ENCODE assay signal across 8 cellular contexts in the genomic region with DNA sequence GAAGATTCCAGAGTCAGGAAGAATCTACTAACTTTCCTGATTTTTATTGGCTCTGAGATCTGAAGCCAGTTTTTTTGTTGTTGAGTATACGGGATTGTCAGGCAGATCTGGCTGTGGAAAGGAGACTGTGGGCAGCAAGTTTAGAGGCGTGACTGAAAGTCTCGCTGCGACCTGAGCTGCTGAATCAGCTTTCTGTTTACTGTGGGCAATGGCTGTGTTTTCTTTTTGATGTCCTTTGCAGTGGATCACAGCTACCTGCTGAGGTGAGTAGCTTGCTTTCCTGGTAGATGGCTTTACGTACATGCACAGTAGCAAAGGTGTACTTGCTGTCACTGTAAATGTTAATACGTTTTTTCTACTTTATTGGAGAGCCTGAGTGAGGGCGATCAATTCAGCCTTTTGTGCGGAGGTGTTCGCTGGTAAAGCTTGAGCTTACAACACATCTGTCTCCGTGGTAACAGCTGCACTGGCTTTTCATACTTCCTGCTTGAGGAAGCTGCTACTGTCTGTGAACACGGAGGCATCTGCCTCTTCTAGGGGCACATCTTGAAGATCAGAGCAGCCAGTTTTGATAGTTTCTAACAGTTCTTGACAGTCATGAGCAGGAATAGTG.
A peak's percentile ranks its signal among the peaks of the same experiment; 100 is the strongest.
DNase-seq lines count a peak whose midpoint lies in the region.
"Not testable (repeated sequence)": the region's sequence is repeated elsewhere in the genome, so short reads cannot be mapped to it uniquely, and the experiment has no call there.

No MANE protein-coding gene starts in this region.

- peak; percentile 87 for DNase-seq in Jurkat, Clone E6-1 (ENCODE audit: low read depth, low spot score)
- DNase-seq in T follicular helper cell (ENCODE audit: low read depth) (peak; percentile 42), inferior parietal cortex (ENCODE audit: extremely low spot score) (peak; percentile 1), pons (ENCODE audit: low spot score) (peak; percentile 1)
- peak; percentile 43 for DNase-seq in activated T-cell treated with anti-CD3 and anti-CD28 coated beads, Interleukin-2, amount 50 U/mL, for 24 hours
- peak; percentile 71 for DNase-seq in central memory CD4-positive, alpha-beta T cell
- peak; percentile 6 to 15 for DNase-seq in stimulated activated CD8-positive, alpha-beta memory T cell treated with anti-CD3 and anti-CD28 coated beads, Interleukin-7, amount 100 ng/mL, for 1 hour (ENCODE audit: low read depth in 2 of 2)

- H3K27ac Mint-ChIP-seq in activated T-cell treated with anti-CD3 and anti-CD28 coated beads, Interleukin-2, amount 50 U/mL, for 24 hours, result peak overlapping the region; percentile 89

- H3K27ac ChIP-seq in BLaER1, result not testable (repeated sequence)

- H3K4me1 ChIP-seq in BLaER1, result peaks cover 17% of the 10 kb centered on the region

- H3K36me3 ChIP-seq in BLaER1, result not testable (repeated sequence)

- H3K4me1 Mint-ChIP-seq in activated T-cell treated with anti-CD3 and anti-CD28 coated beads, Interleukin-2, amount 50 U/mL, for 24 hours (ENCODE audit: low read depth), result peaks cover 25% of the 10 kb centered on the region

- not testable (repeated sequence) for H3K9ac ChIP-seq in BLaER1

- not testable (repeated sequence) for H3K4me3 ChIP-seq in BLaER1
- H3K4me3 ChIP-seq in Jurkat, Clone E6-1 (ENCODE audit: low read length), result peak overlapping the region; percentile 53

- H3K4me3 Mint-ChIP-seq in activated T-cell treated with anti-CD3 and anti-CD28 coated beads, Interleukin-2, amount 50 U/mL, for 24 hours, result peak overlapping the region; percentile 73

- H3K36me3 Mint-ChIP-seq in activated T-cell treated with anti-CD3 and anti-CD28 coated beads, Interleukin-2, amount 50 U/mL, for 24 hours (ENCODE audit: low read depth), result not testable (repeated sequence)

- H3K27me3 ChIP-seq in BLaER1, result not testable (repeated sequence)

- H3K27me3 Mint-ChIP-seq in activated T-cell treated with anti-CD3 and anti-CD28 coated beads, Interleukin-2, amount 50 U/mL, for 24 hours, result not testable (repeated sequence)

- not testable (repeated sequence) for H3K9me3 ChIP-seq in BLaER1

- peak overlapping the region; percentile 70 for H3K4me2 ChIP-seq in BLaER1

- H4K20me1 ChIP-seq in BLaER1, result not testable (repeated sequence)

- not testable (repeated sequence) for H3K9me3 Mint-ChIP-seq in activated T-cell treated with anti-CD3 and anti-CD28 coated beads, Interleukin-2, amount 50 U/mL, for 24 hours

Comparison
In these comparisons a context has a peak if more than half of its experiments do, and no peak if none do; other contexts are left out.
1. DNase-seq: peak in every context shown above with its lines; median percentile 87 in Jurkat, Clone E6-1; 71 in central memory CD4-positive, alpha-beta T cell; 43 in activated T-cell treated with anti-CD3 and anti-CD28 coated beads, Interleukin-2, amount 50 U/mL, for 24 hours; 42 in T follicular helper cell; 10 in stimulated activated CD8-positive, alpha-beta memory T cell treated with anti-CD3 and anti-CD28 coated beads, Interleukin-7, amount 100 ng/mL, for 1 hour; 1 in inferior parietal cortex; 1 in pons.